In the genomic region with DNA sequence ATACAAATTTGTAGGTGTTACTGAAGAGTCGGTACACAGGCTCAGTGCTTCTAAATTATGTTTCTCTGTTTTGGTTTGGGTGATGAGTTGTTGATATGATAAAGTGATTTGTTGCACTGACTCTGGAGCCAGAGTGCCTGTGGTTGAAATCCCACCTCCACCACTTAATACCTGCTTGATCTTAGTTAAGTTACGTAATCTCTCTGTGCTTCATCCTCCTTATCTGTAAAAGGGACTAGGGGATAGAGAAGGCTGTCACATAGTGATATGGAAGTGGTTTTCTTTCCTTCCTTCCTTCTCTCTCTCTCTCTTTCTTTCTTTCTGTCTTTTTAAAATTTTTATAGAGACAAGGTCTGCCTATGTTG, we compare ENCODE assay signal across 8 cellular contexts. TPM values are rescaled to one million over a fixed set of nuclear protein-coding genes. Genes with fewer than 3 reads are reported as not detected.
DNase-seq lines count a peak whose midpoint lies in the region; ATAC-seq and TF ChIP-seq lines count a peak whose summit lies in the region.

No MANE protein-coding gene starts in this region.

- no peak for ATAC-seq in upper lobe of left lung (ENCODE audit: low FRiP score in 2 of 2)
- ATAC-seq in GM21423 (IDR thresholded peaks at IDR 0.05; ENCODE audit: unreplicated experiment): no peak

- no peak overlapping the region for H4K5ac ChIP-seq in mesendoderm (ENCODE audit: low read length)

- H3K4me1 ChIP-seq in mesendoderm (ENCODE audit: control insufficient read depth, low read depth, low read length): no peaks in the 10 kb centered on the region
- peaks cover 31 to 44% (median 33%) of the 10 kb centered on the region in 4 donors for H3K4me1 ChIP-seq in upper lobe of left lung

- H3K27me3 Mint-ChIP-seq in activated naive CD4-positive, alpha-beta T cell treated with anti-CD3 and anti-CD28 coated beads, Interleukin-2, amount 10 ng/mL, durations not matched to agents 7 days and 5 days: no peaks in the 10 kb centered on the region

- peak overlapping the region; percentile 90 for H3K9ac ChIP-seq in mesendoderm (ENCODE audit: low read length)

- no peak overlapping the region for H3K4me2 ChIP-seq in mesendoderm (ENCODE audit: low read length)

- WGBS in mesendoderm (ENCODE audit: extremely low coverage, insufficient coverage, low lambda C conversion rate): no CpG with 5 or more reads among the region's 2 CpGs
- 59% methylated on average over 2 of the region's 2 CpGs for WGBS in upper lobe of left lung, 2 donors

- DNase-seq in activated naive CD4-positive, alpha-beta T cell treated with anti-CD3 and anti-CD28 coated beads, Interleukin-2, amount 10 ng/mL, durations not matched to agents 7 days and 5 days: no peak
- no peak for DNase-seq in activated naive CD4-positive, alpha-beta T cell (lab: John Stamatoyannopoulos, UW)
- DNase-seq in amniotic epithelial cell (ENCODE audit: low read depth) (peak; percentile 57), mesendoderm (peak; percentile 17), upper lobe of left lung (no peak), anterior cingulate cortex (lab: John Stamatoyannopoulos, UW) (no peak), AG20443 (ENCODE audit: low spot score) (no peak)

- H2BK120ac ChIP-seq in mesendoderm (ENCODE audit: low read depth, low read length): no peak overlapping the region

- peak overlapping the region; percentile 95 for H3K27ac Mint-ChIP-seq in activated naive CD4-positive, alpha-beta T cell treated with anti-CD3 and anti-CD28 coated beads, Interleukin-2, amount 10 ng/mL, durations not matched to agents 7 days and 5 days

- H3K23ac ChIP-seq in mesendoderm (ENCODE audit: low read length): no peak overlapping the region

- H3K4me1 Mint-ChIP-seq in activated naive CD4-positive, alpha-beta T cell treated with anti-CD3 and anti-CD28 coated beads, Interleukin-2, amount 10 ng/mL, durations not matched to agents 7 days and 5 days: peaks cover 32% of the 10 kb centered on the region

- H4K8ac ChIP-seq in mesendoderm (ENCODE audit: low read depth, low read length): no peak overlapping the region

- H3K4me3 ChIP-seq in mesendoderm (ENCODE audit: low read length) (no peak overlapping the region), upper lobe of left lung (peak overlapping the region in 3 of 4 donors; percentile 67 to 97 (median 96))

- peaks cover 12% of the 10 kb centered on the region for H3K79me1 ChIP-seq in mesendoderm (ENCODE audit: low read length)

- peak overlapping the region; percentile 54 for H3K56ac ChIP-seq in mesendoderm (ENCODE audit: low read length)

- TF ChIP-seq CTCF in upper lobe of left lung (IDR thresholded peaks at IDR 0.05): no peak

- TF ChIP-seq EP300 in upper lobe of left lung (IDR thresholded peaks at IDR 0.05): no peak

- no peaks in the 10 kb centered on the region for H3K9me3 Mint-ChIP-seq in activated naive CD4-positive, alpha-beta T cell treated with anti-CD3 and anti-CD28 coated beads, Interleukin-2, amount 10 ng/mL, durations not matched to agents 7 days and 5 days

- no peaks in the 10 kb centered on the region for H3K79me2 ChIP-seq in mesendoderm (ENCODE audit: control insufficient read depth, insufficient read depth, low read length)

- TF ChIP-seq POLR2A in upper lobe of left lung (IDR thresholded peaks at IDR 0.05): no peak

- no peak overlapping the region for H2BK15ac ChIP-seq in mesendoderm (replicated peaks; ENCODE audit: low read depth)

- H3K27me3 ChIP-seq in mesendoderm (ENCODE audit: insufficient read depth, low read length, poor library complexity) (no peaks in the 10 kb centered on the region), upper lobe of left lung (no peaks in the 10 kb centered on the region)

- no peak overlapping the region for H3K18ac ChIP-seq in mesendoderm (ENCODE audit: low read length)

- no peak overlapping the region for H2AK5ac ChIP-seq in mesendoderm (ENCODE audit: low read length)

- no peak overlapping the region for H2BK5ac ChIP-seq in mesendoderm (ENCODE audit: low read length)

- CTCF ChIA-PET in activated naive CD4-positive, alpha-beta T cell treated with anti-CD3 and anti-CD28 coated beads, Interleukin-2, amount 10 ng/mL, durations not matched to agents 7 days and 5 days (lab: Charles Lee): interaction anchor here (1.3 kb wide), 1 partner anchor 11 kb away, joined by 3 read pairs; no protein-coding TSS in a partner anchor

- H3K4me3 Mint-ChIP-seq in activated naive CD4-positive, alpha-beta T cell treated with anti-CD3 and anti-CD28 coated beads, Interleukin-2, amount 10 ng/mL, durations not matched to agents 7 days and 5 days: peak overlapping the region; percentile 85

- no peaks in the 10 kb centered on the region for H3K36me3 ChIP-seq in mesendoderm (ENCODE audit: control insufficient read depth, insufficient read depth, low read length)
- H3K36me3 ChIP-seq in upper lobe of left lung: peaks cover 0 to 11% (median 0%) of the 10 kb centered on the region in 4 donors

- peaks cover 8% of the 10 kb centered on the region for H3K36me3 Mint-ChIP-seq in activated naive CD4-positive, alpha-beta T cell treated with anti-CD3 and anti-CD28 coated beads, Interleukin-2, amount 10 ng/mL, durations not matched to agents 7 days and 5 days

- H3K4ac ChIP-seq in mesendoderm (ENCODE audit: low read depth, low read length): no peak overlapping the region

- H3K9me3 ChIP-seq in upper lobe of left lung: no peaks in the 10 kb centered on the region

- H3K27ac ChIP-seq in mesendoderm (ENCODE audit: low read depth, low read length): no peak overlapping the region
- peak overlapping the region; percentile 90 to 99 (median 94) for H3K27ac ChIP-seq in upper lobe of left lung

RNA-seq across cellular contexts. Expression of a gene that starts 0.7 kb away (rescaled TPM):
- 4.6 TPM for polyA plus RNA-seq in mesendoderm (2013, experiment 1 of 2)
- 4.8 TPM for polyA plus RNA-seq in mesendoderm (2013, experiment 2 of 2)
- total RNA-seq in upper lobe of left lung: 10 to 100 TPM; 20.2 to 39.2 (median 30.1) TPM

RNA-seq across cellular contexts. Expression of a gene that starts 8.5 kb away (rescaled TPM):
- 8.9 TPM for polyA plus RNA-seq in mesendoderm (2013, experiment 1 of 2)
- 9.0 TPM for polyA plus RNA-seq in mesendoderm (2013, experiment 2 of 2)
- 10 to 100 TPM; 14.4 to 39.8 (median 25.5) TPM for total RNA-seq in upper lobe of left lung

RNA-seq across cellular contexts. Expression of a gene that starts 55.7 kb away (rescaled TPM):
- polyA plus RNA-seq in mesendoderm (2013, experiment 1 of 2): 57.8 TPM
- 57.6 TPM for polyA plus RNA-seq in mesendoderm (2013, experiment 2 of 2)
- 100 to 1,000 TPM in 1 of 6 donors, 10 to 100 TPM in 5; 31.5 to 243 (median 54.9) TPM for total RNA-seq in upper lobe of left lung

Comparison
In these comparisons a context has a peak if more than half of its experiments do, and no peak if none do; other contexts are left out.
1. DNase-seq: peak in amniotic epithelial cell (single experiment) and mesendoderm (single experiment); none in activated naive CD4-positive, alpha-beta T cell treated with anti-CD3 and anti-CD28 coated beads, Interleukin-2, amount 10 ng/mL, durations not matched to agents 7 days and 5 days (single experiment), activated naive CD4-positive, alpha-beta T cell (0 of 4), upper lobe of left lung (0 of 2), anterior cingulate cortex (0 of 58) and AG20443 (single experiment).